In genomic region chr6:56714982-56715456, GRCh38 we compare ENCODE assay signal across 1 cellular context.
TF ChIP-seq lines count a peak whose summit lies in the region.

No MANE protein-coding gene starts in this region.

TF ChIP-seq in HepG2, 621 proteins besides CTCF, POLR2A, EP300 and RAD21 (continued from another document and continues in another):
- peak; percentile 48; the same call in 1 of the 2 replicates for TF ChIP-seq NFIC (IDR thresholded peaks at IDR 0.05; ENCODE audit: low read length)
- TF ChIP-seq, protein P1, sequence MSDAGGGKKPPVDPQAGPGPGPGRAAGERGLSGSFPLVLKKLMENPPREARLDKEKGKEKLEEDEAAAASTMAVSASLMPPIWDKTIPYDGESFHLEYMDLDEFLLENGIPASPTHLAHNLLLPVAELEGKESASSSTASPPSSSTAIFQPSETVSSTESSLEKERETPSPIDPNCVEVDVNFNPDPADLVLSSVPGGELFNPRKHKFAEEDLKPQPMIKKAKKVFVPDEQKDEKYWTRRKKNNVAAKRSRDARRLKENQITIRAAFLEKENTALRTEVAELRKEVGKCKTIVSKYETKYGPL (CRISPR knock-in tag; IDR thresholded peaks at IDR 0.05) = no peak
- peak; percentile 39; the same call in 1 of the 2 replicates for TF ChIP-seq ZNF362 (CRISPR knock-in tag; IDR thresholded peaks at IDR 0.05; ENCODE audit: borderline replicate concordance)
- TF ChIP-seq FOSL2 (CRISPR knock-in tag; IDR thresholded peaks at IDR 0.05) = peak; percentile 90
- TF ChIP-seq SRY (CRISPR knock-in tag; IDR thresholded peaks at IDR 0.05) = no peak
- TF ChIP-seq ZNF619 (CRISPR knock-in tag; IDR thresholded peaks at IDR 0.05) = no peak
- TF ChIP-seq ZNF674 (CRISPR knock-in tag; IDR thresholded peaks at IDR 0.05; ENCODE audit: low read depth) = no peak
- TF ChIP-seq ZKSCAN1 (IDR thresholded peaks at IDR 0.05; ENCODE audit: low read length) = no peak
- TF ChIP-seq REXO4 (CRISPR knock-in tag; IDR thresholded peaks at IDR 0.05; ENCODE audit: borderline replicate concordance) = no peak
- TF ChIP-seq ZNF281 (CRISPR knock-in tag; IDR thresholded peaks at IDR 0.05; ENCODE audit: borderline replicate concordance) = no peak
- no peak for TF ChIP-seq HOXA5 (CRISPR knock-in tag; IDR thresholded peaks at IDR 0.05)
- peak in 1 of 2 experiments; percentile 30; a peak in 1 of 4 replicates for TF ChIP-seq HMGXB4 (CRISPR knock-in tag; IDR thresholded peaks at IDR 0.05; ENCODE audit: borderline replicate concordance in 1 of 2, low read depth in 1 of 2)
- TF ChIP-seq NR2F1 (CRISPR knock-in tag; IDR thresholded peaks at IDR 0.05) = peak; percentile 18 to 87; a peak in 2 of 4 replicates
- no peak for TF ChIP-seq MYC (CRISPR knock-in tag; IDR thresholded peaks at IDR 0.05; ENCODE audit: borderline replicate concordance)
- TF ChIP-seq ZNF121 (CRISPR knock-in tag; IDR thresholded peaks at IDR 0.05) = no peak
- peak; percentile 60 for TF ChIP-seq MED1 (CRISPR knock-in tag; IDR thresholded peaks at IDR 0.05)
- no peak; the same call in 1 of the 2 replicates for TF ChIP-seq ELF1 (CRISPR knock-in tag; IDR thresholded peaks at IDR 0.05)
- peak; percentile 62; the same call in 1 of the 2 replicates for TF ChIP-seq PPARG (CRISPR knock-in tag; conservative IDR thresholded peaks at IDR 0.05)
- TF ChIP-seq TBL1XR1 (IDR thresholded peaks at IDR 0.05; ENCODE audit: borderline replicate concordance, low read length, partially characterized antibody) = peak; percentile 72
- TF ChIP-seq MAFK (conservative IDR thresholded peaks at IDR 0.05 in 1 of 2, IDR thresholded peaks at IDR 0.05 in 1 of 2; ENCODE audit: low read length in 2 of 2) = peak in 1 of 2 experiments; percentile 9; a peak in 1 of 4 replicates
- no peak for TF ChIP-seq SOX6 (IDR thresholded peaks at IDR 0.05)
- TF ChIP-seq SOX6 (CRISPR knock-in tag; IDR thresholded peaks at IDR 0.05) = peak; percentile 62
- TF ChIP-seq, protein P2, sequence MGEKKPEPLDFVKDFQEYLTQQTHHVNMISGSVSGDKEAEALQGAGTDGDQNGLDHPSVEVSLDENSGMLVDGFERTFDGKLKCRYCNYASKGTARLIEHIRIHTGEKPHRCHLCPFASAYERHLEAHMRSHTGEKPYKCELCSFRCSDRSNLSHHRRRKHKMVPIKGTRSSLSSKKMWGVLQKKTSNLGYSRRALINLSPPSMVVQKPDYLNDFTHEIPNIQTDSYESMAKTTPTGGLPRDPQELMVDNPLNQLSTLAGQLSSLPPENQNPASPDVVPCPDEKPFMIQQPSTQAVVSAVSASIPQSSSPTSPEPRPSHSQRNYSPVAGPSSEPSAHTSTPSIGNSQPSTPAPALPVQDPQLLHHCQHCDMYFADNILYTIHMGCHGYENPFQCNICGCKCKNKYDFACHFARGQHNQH (CRISPR knock-in tag; IDR thresholded peaks at IDR 0.05) = 0 out of 2 replicates have a peak, but pooled peaks have one; percentile 37
- TF ChIP-seq, protein P3, sequence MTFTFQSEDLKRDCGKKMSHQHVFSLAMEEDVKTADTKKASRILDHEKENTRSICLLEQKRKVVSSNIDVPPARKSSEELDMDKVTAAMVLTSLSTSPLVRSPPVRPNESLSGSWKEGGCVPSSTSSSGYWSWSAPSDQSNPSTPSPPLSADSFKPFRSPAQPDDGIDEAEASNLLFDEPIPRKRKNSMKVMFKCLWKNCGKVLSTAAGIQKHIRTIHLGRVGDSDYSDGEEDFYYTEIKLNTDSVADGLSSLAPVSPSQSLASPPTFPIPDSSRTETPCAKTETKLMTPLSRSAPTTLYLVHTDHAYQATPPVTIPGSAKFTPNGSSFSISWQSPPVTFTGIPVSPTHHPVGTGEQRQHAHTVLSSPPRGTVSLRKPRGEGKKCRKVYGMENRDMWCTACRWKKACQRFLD (CRISPR knock-in tag; IDR thresholded peaks at IDR 0.05; ENCODE audit: borderline replicate concordance) = no peak
- TF ChIP-seq MEF2D (CRISPR knock-in tag; IDR thresholded peaks at IDR 0.05) = peak; percentile 40; the same call in 1 of the 2 replicates
- no peak for TF ChIP-seq ZFP62 (CRISPR knock-in tag; IDR thresholded peaks at IDR 0.05)
- 0 out of 2 replicates have a peak, but pooled peaks have one; percentile 63 for TF ChIP-seq SSRP1 (CRISPR knock-in tag; IDR thresholded peaks at IDR 0.05)
- TF ChIP-seq RFXANK (CRISPR knock-in tag; IDR thresholded peaks at IDR 0.05) = no peak
- TF ChIP-seq ZNF207 (IDR thresholded peaks at IDR 0.05; ENCODE audit: borderline replicate concordance) = no peak
- TF ChIP-seq NCOR1 (IDR thresholded peaks at IDR 0.05; ENCODE audit: borderline replicate concordance, low read length) = peak; percentile 35; the same call in 1 of the 2 replicates
- TF ChIP-seq ZNF891 (CRISPR knock-in tag; IDR thresholded peaks at IDR 0.05) = no peak
- peak; percentile 51; the same call in 1 of the 2 replicates for TF ChIP-seq ZNF3 (CRISPR knock-in tag; IDR thresholded peaks at IDR 0.05)
- TF ChIP-seq ISL2 (CRISPR knock-in tag; IDR thresholded peaks at IDR 0.05) = no peak
- peak; percentile 59; the same call in 1 of the 2 replicates for TF ChIP-seq KAT8 (CRISPR knock-in tag; IDR thresholded peaks at IDR 0.05)
- TF ChIP-seq, protein P4, sequence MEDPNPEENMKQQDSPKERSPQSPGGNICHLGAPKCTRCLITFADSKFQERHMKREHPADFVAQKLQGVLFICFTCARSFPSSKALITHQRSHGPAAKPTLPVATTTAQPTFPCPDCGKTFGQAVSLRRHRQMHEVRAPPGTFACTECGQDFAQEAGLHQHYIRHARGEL (CRISPR knock-in tag; IDR thresholded peaks at IDR 0.05) = no peak
- no peak for TF ChIP-seq ZMYM2 (CRISPR knock-in tag; IDR thresholded peaks at IDR 0.05)
- TF ChIP-seq MIXL1 (CRISPR knock-in tag; IDR thresholded peaks at IDR 0.05) = 0 out of 2 replicates have a peak, but pooled peaks have one; percentile 27
- no peak for TF ChIP-seq SP4 (CRISPR knock-in tag; IDR thresholded peaks at IDR 0.05)
- no peak for TF ChIP-seq ZNF629 (CRISPR knock-in tag; conservative IDR thresholded peaks at IDR 0.05)
- peak; percentile 69 for TF ChIP-seq SOX5 (CRISPR knock-in tag; IDR thresholded peaks at IDR 0.05; ENCODE audit: borderline replicate concordance)
- peak; percentile 44; the same call in 1 of the 2 replicates for TF ChIP-seq FOXA3 (CRISPR knock-in tag; IDR thresholded peaks at IDR 0.05)
- no peak for TF ChIP-seq RBM22 (optimal IDR thresholded peaks at IDR 0.05; ENCODE audit: low read length)
- 0 out of 2 replicates have a peak, but pooled peaks have one; percentile 39 for TF ChIP-seq EHMT2 (IDR thresholded peaks at IDR 0.05; ENCODE audit: borderline replicate concordance, low read depth, low read length)
- no peak for TF ChIP-seq SIX1 (CRISPR knock-in tag; IDR thresholded peaks at IDR 0.05; ENCODE audit: borderline replicate concordance)
- TF ChIP-seq, protein P5, sequence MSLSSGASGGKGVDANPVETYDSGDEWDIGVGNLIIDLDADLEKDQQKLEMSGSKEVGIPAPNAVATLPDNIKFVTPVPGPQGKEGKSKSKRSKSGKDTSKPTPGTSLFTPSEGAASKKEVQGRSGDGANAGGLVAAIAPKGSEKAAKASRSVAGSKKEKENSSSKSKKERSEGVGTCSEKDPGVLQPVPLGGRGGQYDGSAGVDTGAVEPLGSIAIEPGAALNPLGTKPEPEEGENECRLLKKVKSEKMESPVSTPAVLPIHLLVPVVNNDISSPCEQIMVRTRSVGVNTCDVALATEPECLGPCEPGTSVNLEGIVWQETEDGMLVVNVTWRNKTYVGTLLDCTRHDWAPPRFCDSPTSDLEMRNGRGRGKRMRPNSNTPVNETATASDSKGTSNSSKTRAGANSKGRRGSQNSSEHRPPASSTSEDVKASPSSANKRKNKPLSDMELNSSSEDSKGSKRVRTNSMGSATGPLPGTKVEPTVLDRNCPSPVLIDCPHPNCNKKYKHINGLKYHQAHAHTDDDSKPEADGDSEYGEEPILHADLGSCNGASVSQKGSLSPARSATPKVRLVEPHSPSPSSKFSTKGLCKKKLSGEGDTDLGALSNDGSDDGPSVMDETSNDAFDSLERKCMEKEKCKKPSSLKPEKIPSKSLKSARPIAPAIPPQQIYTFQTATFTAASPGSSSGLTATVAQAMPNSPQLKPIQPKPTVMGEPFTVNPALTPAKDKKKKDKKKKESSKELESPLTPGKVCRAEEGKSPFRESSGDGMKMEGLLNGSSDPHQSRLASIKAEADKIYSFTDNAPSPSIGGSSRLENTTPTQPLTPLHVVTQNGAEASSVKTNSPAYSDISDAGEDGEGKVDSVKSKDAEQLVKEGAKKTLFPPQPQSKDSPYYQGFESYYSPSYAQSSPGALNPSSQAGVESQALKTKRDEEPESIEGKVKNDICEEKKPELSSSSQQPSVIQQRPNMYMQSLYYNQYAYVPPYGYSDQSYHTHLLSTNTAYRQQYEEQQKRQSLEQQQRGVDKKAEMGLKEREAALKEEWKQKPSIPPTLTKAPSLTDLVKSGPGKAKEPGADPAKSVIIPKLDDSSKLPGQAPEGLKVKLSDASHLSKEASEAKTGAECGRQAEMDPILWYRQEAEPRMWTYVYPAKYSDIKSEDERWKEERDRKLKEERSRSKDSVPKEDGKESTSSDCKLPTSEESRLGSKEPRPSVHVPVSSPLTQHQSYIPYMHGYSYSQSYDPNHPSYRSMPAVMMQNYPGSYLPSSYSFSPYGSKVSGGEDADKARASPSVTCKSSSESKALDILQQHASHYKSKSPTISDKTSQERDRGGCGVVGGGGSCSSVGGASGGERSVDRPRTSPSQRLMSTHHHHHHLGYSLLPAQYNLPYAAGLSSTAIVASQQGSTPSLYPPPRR (CRISPR knock-in tag; IDR thresholded peaks at IDR 0.05; ENCODE audit: borderline replicate concordance) = no peak
- TF ChIP-seq GATAD2A (CRISPR knock-in tag; IDR thresholded peaks at IDR 0.05) = peak; percentile 57
- TF ChIP-seq ZNF670 (CRISPR knock-in tag; IDR thresholded peaks at IDR 0.05; ENCODE audit: borderline replicate concordance) = no peak
- TF ChIP-seq BATF2 (CRISPR knock-in tag; IDR thresholded peaks at IDR 0.05) = no peak
- TF ChIP-seq SOX13 (IDR thresholded peaks at IDR 0.05) = no peak
- TF ChIP-seq SOX13 (CRISPR knock-in tag; conservative IDR thresholded peaks at IDR 0.05 in 1 of 2, IDR thresholded peaks at IDR 0.05 in 1 of 2) = peak in 1 of 2 experiments; percentile 63; a peak in 1 of 4 replicates
- no peak for TF ChIP-seq ZNF678 (CRISPR knock-in tag; IDR thresholded peaks at IDR 0.05)
- no peak for TF ChIP-seq KDM2A (CRISPR knock-in tag; IDR thresholded peaks at IDR 0.05; ENCODE audit: borderline replicate concordance, low read depth)
- TF ChIP-seq MLX (CRISPR knock-in tag; IDR thresholded peaks at IDR 0.05) = peak; percentile 61; the same call in 1 of the 2 replicates
- TF ChIP-seq, protein P6, sequence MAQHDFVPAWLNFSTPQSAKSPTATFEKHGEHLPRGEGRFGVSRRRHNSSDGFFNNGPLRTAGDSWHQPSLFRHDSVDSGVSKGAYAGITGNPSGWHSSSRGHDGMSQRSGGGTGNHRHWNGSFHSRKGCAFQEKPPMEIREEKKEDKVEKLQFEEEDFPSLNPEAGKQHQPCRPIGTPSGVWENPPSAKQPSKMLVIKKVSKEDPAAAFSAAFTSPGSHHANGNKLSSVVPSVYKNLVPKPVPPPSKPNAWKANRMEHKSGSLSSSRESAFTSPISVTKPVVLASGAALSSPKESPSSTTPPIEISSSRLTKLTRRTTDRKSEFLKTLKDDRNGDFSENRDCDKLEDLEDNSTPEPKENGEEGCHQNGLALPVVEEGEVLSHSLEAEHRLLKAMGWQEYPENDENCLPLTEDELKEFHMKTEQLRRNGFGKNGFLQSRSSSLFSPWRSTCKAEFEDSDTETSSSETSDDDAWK (CRISPR knock-in tag; IDR thresholded peaks at IDR 0.05) = no peak
